In genomic region chr17:63277629-63278028, GRCh38 we compare ENCODE assay signal across 1 cellular context.
TF ChIP-seq lines count a peak whose summit lies in the region.

No MANE protein-coding gene starts in this region.

TF ChIP-seq in HepG2, 621 proteins besides CTCF, POLR2A, EP300 and RAD21:
- TF ChIP-seq DMTF1 (CRISPR knock-in tag; IDR thresholded peaks at IDR 0.05), result no peak
- TF ChIP-seq ZNF761 (CRISPR knock-in tag; conservative IDR thresholded peaks at IDR 0.05), result no peak
- TF ChIP-seq MED1 (CRISPR knock-in tag; IDR thresholded peaks at IDR 0.05), result no peak
- TF ChIP-seq ZNF557 (CRISPR knock-in tag; IDR thresholded peaks at IDR 0.05), result no peak
- no peak for TF ChIP-seq DPF2 (CRISPR knock-in tag; IDR thresholded peaks at IDR 0.05; ENCODE audit: borderline replicate concordance, low read depth)
- TF ChIP-seq NCOA1 (CRISPR knock-in tag; IDR thresholded peaks at IDR 0.05), result no peak
- TF ChIP-seq IRF9 (CRISPR knock-in tag; IDR thresholded peaks at IDR 0.05; ENCODE audit: borderline replicate concordance), result no peak
- TF ChIP-seq MAFF (IDR thresholded peaks at IDR 0.05; ENCODE audit: low read depth, low read length), result 0 out of 2 replicates have a peak, but pooled peaks have one; percentile 6
- no peak for TF ChIP-seq YEATS4 (CRISPR knock-in tag; IDR thresholded peaks at IDR 0.05; ENCODE audit: borderline replicate concordance)
- no peak for TF ChIP-seq KLF11 (CRISPR knock-in tag; IDR thresholded peaks at IDR 0.05)
- no peak for TF ChIP-seq SMAD1 (CRISPR knock-in tag; IDR thresholded peaks at IDR 0.05; ENCODE audit: borderline replicate concordance, low read depth)
- TF ChIP-seq MAFK (conservative IDR thresholded peaks at IDR 0.05 in 1 of 2, IDR thresholded peaks at IDR 0.05 in 1 of 2; ENCODE audit: low read length in 2 of 2), result 0 out of 4 replicates have a peak, but pooled peaks of 1 of the 2 experiments have one; percentile 13
